14 cellular contexts compared by ENCODE assay signal in genomic region chr3:11211531-11212300, GRCh38. TPM values are rescaled to one million over a fixed set of nuclear protein-coding genes. Genes with fewer than 3 reads are reported as not detected.
DNase-seq lines count a peak whose midpoint lies in the region; ATAC-seq and TF ChIP-seq lines count a peak whose summit lies in the region.
"Had no signal": no experiment of that assay in that cellular context is flagged by ENCODE, and none has a peak within 500 bp of the region (broad histone marks: within the 10 kb centered on the region; RNA-seq: fewer than 3 reads in every experiment).

No MANE protein-coding gene starts in this region.

- no peak for TF ChIP-seq CTCF in smooth muscle cell (IDR thresholded peaks at IDR 0.05; ENCODE audit: borderline replicate concordance, insufficient read depth, poor library complexity, severe bottlenecking)
- TF ChIP-seq CTCF in prostate gland (IDR thresholded peaks at IDR 0.05) = no peak

- H3K9me2 ChIP-seq in GM23248 (ENCODE audit: insufficient read depth) = no peaks in the 10 kb centered on the region

- peak; percentile 85 for ATAC-seq in SK-N-SH treated with all-trans-retinoic acid at 6 μM for 48 hours
- no peak for ATAC-seq in GM19328 (IDR thresholded peaks at IDR 0.05; ENCODE audit: unreplicated experiment)
- ATAC-seq: activated CD8-positive, alpha-beta memory T cell treated with anti-CD3 and anti-CD28 coated beads, Interleukin-2, amount 10 ng/mL, durations not matched to agents 7 days and 5 days had no signal

- H4K20me1 ChIP-seq in GM23248 (ENCODE audit: insufficient read depth) (no peaks in the 10 kb centered on the region), smooth muscle cell (ENCODE audit: low read depth) (no peaks in the 10 kb centered on the region)

- H3K4me1 ChIP-seq in GM23248 (ENCODE audit: insufficient read depth) (peaks cover 35% of the 10 kb centered on the region), smooth muscle cell (ENCODE audit: low read depth) (peaks cover 12% of the 10 kb centered on the region), prostate gland (replicated peaks) (no peaks in the 10 kb centered on the region)

- H3K9me3 ChIP-seq in GM23248 (ENCODE audit: low read depth) (no peaks in the 10 kb centered on the region), smooth muscle cell (replicated peaks; ENCODE audit: low read depth) (no peaks in the 10 kb centered on the region), prostate gland (no peaks in the 10 kb centered on the region)
- H3K9me3 ChIP-seq: upper lobe of left lung had no signal

- DNase-seq in GM23248 (peak; percentile 74), fibroblast of peridontal ligament (ENCODE audit: extremely low read depth) (peak; percentile 74), smooth muscle cell (lab: John Stamatoyannopoulos, UW; ENCODE audit: unreplicated experiment) (no peak), prostate gland (ENCODE audit: low spot score) (no peak), midbrain (lab: John Stamatoyannopoulos, UW) (no peak), posterior cingulate gyrus (no peak)
- DNase-seq: activated CD8-positive, alpha-beta memory T cell treated with anti-CD3 and anti-CD28 coated beads, Interleukin-2, amount 10 ng/mL, durations not matched to agents 7 days and 5 days; DMS 273 treated with DMSO at 0.1 percent for 48 hours; NCI-H146; occipital lobe; T-helper 9 cell; upper lobe of left lung had no signal

- H3K79me2 ChIP-seq in GM23248 (ENCODE audit: insufficient read depth) = peaks cover 82% of the 10 kb centered on the region
- no peaks in the 10 kb centered on the region for H3K79me2 ChIP-seq in smooth muscle cell (ENCODE audit: low read depth)

- H3K4me2 ChIP-seq in GM23248 (ENCODE audit: unreplicated experiment) (peak overlapping the region; percentile 72), smooth muscle cell (peak overlapping the region; percentile 80)

- no peak overlapping the region for H2AFZ ChIP-seq in GM23248
- no peak overlapping the region for H2AFZ ChIP-seq in smooth muscle cell (ENCODE audit: low read depth)

- H3K36me3 ChIP-seq in GM23248 (ENCODE audit: low read depth) = no peaks in the 10 kb centered on the region
- H3K36me3 ChIP-seq in smooth muscle cell (ENCODE audit: low read depth) = no peaks in the 10 kb centered on the region
- H3K36me3 ChIP-seq in prostate gland = no peaks in the 10 kb centered on the region
- H3K36me3 ChIP-seq: upper lobe of left lung had no signal

- no peak for TF ChIP-seq POLR2A in prostate gland (IDR thresholded peaks at IDR 0.05)

- WGBS in GM23248 (ENCODE audit: low coverage in 1 of 2, low lambda C conversion rate in 2 of 2, missing lambda C conversion rate in 2 of 2), 2 experiments = 16 to 18% methylated on average over 9 of the region's 9 CpGs
- 52% methylated on average over 9 of the region's 9 CpGs for WGBS in smooth muscle cell (ENCODE audit: low lambda C conversion rate)
- WGBS in prostate gland = 65% methylated on average over 9 of the region's 9 CpGs

- in situ Hi-C loops in GM23248 (cut with MboI) = no loop called here

- intact Hi-C loops in prostate gland (cut with DNase I) = no loop called here
- intact Hi-C loops in posterior cingulate gyrus (cut with DNase I) = no loop called here

- peaks cover 31% of the 10 kb centered on the region for H3F3A ChIP-seq in GM23248 (ENCODE audit: insufficient read depth)
- peaks cover 10% of the 10 kb centered on the region for H3F3A ChIP-seq in smooth muscle cell (ENCODE audit: low read depth)

- H3K9ac ChIP-seq in GM23248 (peak overlapping the region; percentile 62), smooth muscle cell (ENCODE audit: low read depth) (peak overlapping the region; percentile 61)

- peak overlapping the region; percentile 81 for H3K27ac ChIP-seq in GM23248
- peak overlapping the region; percentile 81 for H3K27ac ChIP-seq in smooth muscle cell (ENCODE audit: low read depth)
- H3K27ac ChIP-seq in prostate gland = no peak overlapping the region
- H3K27ac ChIP-seq: upper lobe of left lung had no signal

- H3K27me3 ChIP-seq in GM23248 (replicated peaks; ENCODE audit: insufficient read depth) (no peaks in the 10 kb centered on the region), smooth muscle cell (ENCODE audit: low read depth) (no peaks in the 10 kb centered on the region), prostate gland (replicated peaks; ENCODE audit: insufficient read depth) (no peaks in the 10 kb centered on the region)
- H3K27me3 ChIP-seq: upper lobe of left lung had no signal

- H3K4me3 ChIP-seq in GM23248 (peak overlapping the region; percentile 54), smooth muscle cell (no peak overlapping the region), prostate gland (no peak overlapping the region)
- H3K4me3 ChIP-seq: upper lobe of left lung had no signal

TF ChIP-seq in SK-N-SH treated with all-trans-retinoic acid at 6 μM for 48 hours, 23 proteins besides CTCF, POLR2A, EP300 and RAD21:
- TF ChIP-seq TCF4 (CRISPR knock-in tag; IDR thresholded peaks at IDR 0.05; ENCODE audit: borderline replicate concordance) = no peak

RNA-seq across cellular contexts. Expression of gene HRH1, which starts 57.4 kb away (rescaled TPM):
- 9.0 and 9.1 TPM in 2 replicates for total RNA-seq in GM23248 (2014; rRNA removed; shearing (Covaris generic))
- polyA plus RNA-seq in GM23248 (2016; fragmentation: Nextera tagmentation; extraction: Ambion mirVana) (7.1 and 8.1 TPM in 2 replicates), smooth muscle cell (6.3 and 7.3 TPM in 2 replicates)
- total RNA-seq in smooth muscle cell (6.1 and 9.9 TPM in 2 replicates), prostate gland (1 to 10 TPM in 1 of 2 donors, under 1 TPM in 1; 0.50 to 5.9 TPM)

Comparison
In these comparisons a context has a peak if more than half of its experiments do, and no peak if none do; other contexts are left out.
1. DNase-seq: peak in GM23248 (single experiment) and fibroblast of peridontal ligament (single experiment); none in smooth muscle cell (single experiment), prostate gland (single experiment), midbrain (single experiment) and posterior cingulate gyrus (0 of 10).
2. H3K27ac ChIP-seq: peak in GM23248 (single experiment) and smooth muscle cell (single experiment); none in prostate gland (0 of 2).